In the genomic region with DNA sequence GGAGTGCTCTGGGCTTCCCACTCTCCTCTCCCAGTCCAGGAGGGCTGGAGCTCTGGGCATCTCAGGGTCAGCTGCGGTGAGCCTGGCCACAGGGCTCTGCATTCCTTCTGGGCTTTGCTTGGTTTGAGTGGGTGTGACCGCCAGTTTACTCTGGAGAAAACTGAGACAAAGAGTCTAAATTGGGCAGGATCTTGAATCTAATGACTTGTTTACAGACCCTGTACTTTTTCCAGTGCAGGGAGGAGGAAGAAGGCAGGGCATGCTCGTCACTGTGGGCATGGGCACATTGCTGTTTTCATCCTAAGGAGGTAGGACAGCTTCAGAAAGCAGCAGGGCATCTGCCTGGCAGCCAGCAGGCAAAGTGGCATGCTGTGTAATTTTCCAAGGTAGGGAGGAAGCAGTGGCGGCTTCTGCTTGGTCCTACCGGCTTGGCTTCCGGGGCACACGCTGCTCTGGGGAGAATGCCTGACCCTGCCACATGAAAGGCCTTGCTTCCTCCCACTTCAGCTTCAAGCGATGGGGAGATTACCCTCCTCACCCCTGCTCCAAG, we compare ENCODE assay signal across 8 cellular contexts. TPM values are rescaled to one million over a fixed set of nuclear protein-coding genes. Genes with fewer than 3 reads are reported as not detected.
A peak's percentile ranks its signal among the peaks of the same experiment; 100 is the strongest.
DNase-seq lines count a peak whose midpoint lies in the region; ATAC-seq and TF ChIP-seq lines count a peak whose summit lies in the region.

No MANE protein-coding gene starts in this region.

- peak; percentile 40 for DNase-seq in AG08396 (ENCODE audit: low spot score)
- DNase-seq in activated T-cell treated with anti-CD3 and anti-CD28 coated beads, Interleukin-2, amount 50 U/mL, for 72 hours: peak; percentile 54 to 59
- no peak for DNase-seq in hepatocyte (ENCODE audit: low spot score)
- no peak for DNase-seq in suprapubic skin (ENCODE audit: low spot score in 2 of 2)
- DNase-seq in amniotic stem cell (lab: John Stamatoyannopoulos, UW): no peak
- DNase-seq in HK-2 (ENCODE audit: unreplicated experiment): no peak
- no peak for DNase-seq in HT-29 (ENCODE audit: low spot score)

- no peaks in the 10 kb centered on the region for H3K79me2 ChIP-seq in hepatocyte

- peaks cover 3 to 7% of the 10 kb centered on the region in 2 donors for H3K9me3 Mint-ChIP-seq in activated T-cell treated with anti-CD3 and anti-CD28 coated beads, Interleukin-2, amount 50 U/mL, for 72 hours

- H3K36me3 ChIP-seq in hepatocyte (replicated peaks; ENCODE audit: insufficient read depth, low read depth) (no peaks in the 10 kb centered on the region), suprapubic skin (no peaks in the 10 kb centered on the region)

- TF ChIP-seq EP300 in suprapubic skin (IDR thresholded peaks at IDR 0.05): no peak

- H3K4me1 Mint-ChIP-seq in activated T-cell treated with anti-CD3 and anti-CD28 coated beads, Interleukin-2, amount 50 U/mL, for 72 hours (ENCODE audit: low read depth): peaks cover 98% of the 10 kb centered on the region

- no peaks in the 10 kb centered on the region for H3K27me3 Mint-ChIP-seq in activated T-cell treated with anti-CD3 and anti-CD28 coated beads, Interleukin-2, amount 50 U/mL, for 72 hours (ENCODE audit: low read depth)

- H3K27me3 ChIP-seq in hepatocyte (no peaks in the 10 kb centered on the region), suprapubic skin (no peaks in the 10 kb centered on the region)

- H3K9me3 ChIP-seq in hepatocyte (ENCODE audit: low read depth) (no peaks in the 10 kb centered on the region), suprapubic skin (no peaks in the 10 kb centered on the region)

- H2AFZ ChIP-seq in hepatocyte: no peak overlapping the region

- H3K27ac ChIP-seq in hepatocyte (peak overlapping the region; percentile 95), suprapubic skin (peak overlapping the region; percentile 53)

- peak overlapping the region; percentile 100 for H3K27ac Mint-ChIP-seq in activated T-cell treated with anti-CD3 and anti-CD28 coated beads, Interleukin-2, amount 50 U/mL, for 72 hours

- H3K36me3 Mint-ChIP-seq in activated T-cell treated with anti-CD3 and anti-CD28 coated beads, Interleukin-2, amount 50 U/mL, for 72 hours (ENCODE audit: insufficient read depth in 2 of 2): peaks cover 0 to 7% of the 10 kb centered on the region in 2 donors

- 69% methylated on average over 8 of the region's 8 CpGs for WGBS in hepatocyte (ENCODE audit: low lambda C conversion rate, missing lambda C conversion rate)
- 71% methylated on average over 3 of the region's 8 CpGs for WGBS in suprapubic skin

- peak overlapping the region; percentile 86 to 96 for H3K4me3 Mint-ChIP-seq in activated T-cell treated with anti-CD3 and anti-CD28 coated beads, Interleukin-2, amount 50 U/mL, for 72 hours

- TF ChIP-seq POLR2A in suprapubic skin (IDR thresholded peaks at IDR 0.05): peak in 1 of 2 donors; percentile 24

- H3K4me2 ChIP-seq in hepatocyte: peak overlapping the region; percentile 65

- TF ChIP-seq CTCF in hepatocyte (IDR thresholded peaks at IDR 0.05; ENCODE audit: poor library complexity): no peak
- no peak for TF ChIP-seq CTCF in suprapubic skin (IDR thresholded peaks at IDR 0.05)

- H3K4me1 ChIP-seq in hepatocyte (ENCODE audit: insufficient read depth): peaks cover 36% of the 10 kb centered on the region
- peaks cover 33% of the 10 kb centered on the region for H3K4me1 ChIP-seq in suprapubic skin

- H3K9me2 ChIP-seq in hepatocyte (replicated peaks; ENCODE audit: insufficient read depth): no peaks in the 10 kb centered on the region

- H3K4me3 ChIP-seq in hepatocyte (no peak overlapping the region), suprapubic skin (no peak overlapping the region)

- ATAC-seq in HG02642 (IDR thresholded peaks at IDR 0.05; ENCODE audit: poor library complexity, unreplicated experiment): peak; percentile 30
- ATAC-seq in activated T-cell treated with anti-CD3 and anti-CD28 coated beads, Interleukin-2, amount 50 U/mL, for 72 hours (replicated peaks in 1 of 2): peak; percentile 63 to 66

- no peaks in the 10 kb centered on the region for H4K20me1 ChIP-seq in hepatocyte (ENCODE audit: insufficient read depth, poor library complexity, severe bottlenecking)

RNA-seq across cellular contexts. Expression of a gene that starts 22.9 kb away (rescaled TPM):
- total RNA-seq in activated T-cell treated with anti-CD3 and anti-CD28 coated beads, Interleukin-2, amount 50 U/mL, for 72 hours: 10 to 100 TPM; 48.6 to 58.5 TPM
- total RNA-seq in hepatocyte (3.7 and 8.5 TPM in 2 replicates), suprapubic skin (10 to 100 TPM in 3 of 4 donors, 1 to 10 TPM in 1; 6.1 to 21.2 (median 15.2) TPM)
- polyA plus RNA-seq in hepatocyte: 1.4 and 2.4 TPM in 2 replicates
- not detected in 2 replicates for total RNA-seq in HT-29 (2014; rRNA removed; shearing (Covaris generic))

Comparison
In these comparisons a context has a peak if more than half of its experiments do, and no peak if none do; other contexts are left out.
1. DNase-seq: peak in AG08396 (single experiment) and activated T-cell treated with anti-CD3 and anti-CD28 coated beads, Interleukin-2, amount 50 U/mL, for 72 hours (2 of 2); none in hepatocyte (single experiment), suprapubic skin (0 of 2), amniotic stem cell (single experiment), HK-2 (single experiment) and HT-29 (single experiment).